ENCODE assay signal across 13 cellular contexts in the genomic region with DNA sequence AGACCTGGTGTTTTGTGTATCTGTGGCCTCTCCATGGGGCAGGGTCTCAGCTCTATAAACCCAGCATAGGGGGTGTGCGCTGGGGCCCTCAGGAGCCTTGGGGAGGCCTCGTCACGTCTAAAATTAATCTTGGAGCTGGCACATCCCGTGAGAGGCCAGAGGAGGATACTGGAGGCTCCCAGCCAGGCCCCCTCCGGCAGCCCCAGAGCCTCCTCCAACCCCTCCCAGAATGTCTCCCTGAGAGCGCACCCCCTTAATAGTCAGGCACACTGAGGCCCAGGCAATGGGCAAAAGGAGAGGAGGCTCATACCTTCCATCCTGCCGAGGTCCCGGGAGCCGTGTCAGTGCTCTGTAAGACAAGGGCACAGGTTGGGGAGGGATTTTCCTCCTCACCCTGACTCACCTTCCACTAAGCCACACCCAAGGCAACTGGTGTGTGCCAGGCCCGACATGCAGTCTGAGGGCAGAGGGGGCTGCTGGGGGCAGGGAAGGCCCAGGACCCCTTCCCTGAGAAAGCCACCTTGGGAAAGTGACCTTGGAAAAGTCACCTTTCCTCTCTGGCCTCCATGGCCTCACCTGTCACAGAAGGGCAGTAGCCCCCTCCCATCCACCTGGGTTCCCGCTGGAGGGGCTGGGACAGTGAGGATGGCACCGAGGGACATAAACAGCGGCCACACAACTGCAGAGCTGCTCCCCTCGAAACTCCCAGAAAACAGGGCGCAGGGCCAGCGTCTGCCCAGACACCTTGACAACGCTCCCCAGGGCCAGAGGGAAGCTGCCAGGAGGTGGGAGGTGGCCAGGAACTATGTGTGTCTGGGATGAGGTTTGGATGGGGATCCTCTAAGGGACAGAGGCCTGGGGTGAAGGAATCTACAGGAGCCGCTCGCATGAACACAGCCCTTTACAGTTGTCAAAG. TPM values are rescaled to one million over a fixed set of nuclear protein-coding genes. Genes with fewer than 3 reads are reported as not detected.
A peak's percentile ranks its signal among the peaks of the same experiment; 100 is the strongest.
DNase-seq lines count a peak whose midpoint lies in the region; ATAC-seq and TF ChIP-seq lines count a peak whose summit lies in the region.
"Had no signal": no experiment of that assay in that cellular context is flagged by ENCODE, and none has a peak within 500 bp of the region (broad histone marks: within the 10 kb centered on the region; RNA-seq: fewer than 3 reads in every experiment).

No MANE protein-coding gene starts in this region.

- no peak overlapping the region for H2BK5ac ChIP-seq in trophoblast cell (ENCODE audit: low read depth, low read length, poor library complexity)

- H3K9ac ChIP-seq in trophoblast cell (ENCODE audit: low read length), result no peak overlapping the region

- H3K14ac ChIP-seq in trophoblast cell (ENCODE audit: low read length), result no peak overlapping the region

- peaks cover 13% of the 10 kb centered on the region for H3K79me1 ChIP-seq in trophoblast cell (ENCODE audit: low read length)

- no peak overlapping the region for H3K4me3 Mint-ChIP-seq in natural killer cell treated with Interleukin-12 subunit alpha and Interleukin-12 subunit beta and Interleukin-15 and Interleukin-18, amount 100 ng/mL, for 72 hours
- no peak overlapping the region for H3K4me3 Mint-ChIP-seq in natural killer cell
- H3K4me3 Mint-ChIP-seq: activated naive CD8-positive, alpha-beta T cell treated with anti-CD3 and anti-CD28 coated beads, Interleukin-2, amount 10 ng/mL, durations not matched to agents 7 days and 5 days; endodermal cell; naive B cell; T-helper 2 cell treated with Interferon-gamma antibody and Interleukin-4, amounts not matched to agents 5 μg/mL and 100 μg/mL, for 36 hours had no signal

- 63 to 70% (median 65%) methylated on average over 13 to 19 of the region's 19 CpGs for WGBS in heart left ventricle, 4 donors
- no CpG with 5 or more reads among the region's 19 CpGs for WGBS in trophoblast cell (ENCODE audit: extremely low coverage, insufficient coverage, insufficient read length)

- no peaks in the 10 kb centered on the region for H3K36me3 Mint-ChIP-seq in natural killer cell treated with Interleukin-12 subunit alpha and Interleukin-12 subunit beta and Interleukin-15 and Interleukin-18, amount 100 ng/mL, for 72 hours
- no peaks in the 10 kb centered on the region for H3K36me3 Mint-ChIP-seq in natural killer cell
- H3K36me3 Mint-ChIP-seq: naive B cell had no signal

- TF ChIP-seq CTCF in natural killer cell (IDR thresholded peaks at IDR 0.05) (no peak), heart left ventricle (IDR thresholded peaks at IDR 0.05) (no peak), GM13976 (IDR thresholded peaks at IDR 0.05; ENCODE audit: borderline replicate concordance, control extremely low read depth, extremely low read depth, insufficient read depth, missing control alignments) (no peak)

- no peaks in the 10 kb centered on the region for H3K9me3 ChIP-seq in heart left ventricle
- peaks cover 2% of the 10 kb centered on the region for H3K9me3 ChIP-seq in trophoblast cell (ENCODE audit: insufficient read depth, low read depth, low read length)
- H3K9me3 ChIP-seq in MG63, result no peaks in the 10 kb centered on the region

- in situ Hi-C loops in GM13976 (cut with MboI; ENCODE audit: low sequenced_read_pairs, unreplicated experiment), result no loop called here

- H4K8ac ChIP-seq in trophoblast cell (ENCODE audit: low read depth, low read length), result no peak overlapping the region

- no peak overlapping the region for H2BK12ac ChIP-seq in trophoblast cell (ENCODE audit: low read length)

- peak overlapping the region; percentile 11 for H2AK5ac ChIP-seq in trophoblast cell (ENCODE audit: low read length)

- H3K27me3 Mint-ChIP-seq in natural killer cell treated with Interleukin-12 subunit alpha and Interleukin-12 subunit beta and Interleukin-15 and Interleukin-18, amount 100 ng/mL, for 72 hours, result no peaks in the 10 kb centered on the region
- H3K27me3 Mint-ChIP-seq in natural killer cell (ENCODE audit: low read depth in 2 of 2), result no peaks in the 10 kb centered on the region

- no peak overlapping the region for H2BK120ac ChIP-seq in trophoblast cell (ENCODE audit: insufficient read depth, low read length, poor library complexity)

- H3K27me3 ChIP-seq in heart left ventricle (no peaks in the 10 kb centered on the region), trophoblast cell (ENCODE audit: insufficient read depth, low read length) (no peaks in the 10 kb centered on the region), MG63 (no peaks in the 10 kb centered on the region)

- H3K9me3 Mint-ChIP-seq in natural killer cell treated with Interleukin-12 subunit alpha and Interleukin-12 subunit beta and Interleukin-15 and Interleukin-18, amount 100 ng/mL, for 72 hours, result no peaks in the 10 kb centered on the region
- H3K9me3 Mint-ChIP-seq in natural killer cell, result no peaks in the 10 kb centered on the region
- H3K9me3 Mint-ChIP-seq: activated naive CD8-positive, alpha-beta T cell treated with anti-CD3 and anti-CD28 coated beads, Interleukin-2, amount 10 ng/mL, durations not matched to agents 7 days and 5 days; endodermal cell; naive B cell; T-helper 2 cell treated with Interferon-gamma antibody and Interleukin-4, amounts not matched to agents 5 μg/mL and 100 μg/mL, for 36 hours had no signal

- peak overlapping the region; percentile 60 for H4K91ac ChIP-seq in trophoblast cell (ENCODE audit: low read depth, low read length)

- H3K27ac ChIP-seq in heart left ventricle (peak overlapping the region; percentile 30 to 98 (median 90)), trophoblast cell (ENCODE audit: low read depth, low read length) (no peak overlapping the region)

- peak; percentile 42 for DNase-seq in natural killer cell treated with Interleukin-12 subunit alpha and Interleukin-12 subunit beta and Interleukin-15 and Interleukin-18, amount 100 ng/mL, for 72 hours (ENCODE audit: low spot score)
- DNase-seq in natural killer cell, result no peak
- peak in 2 of 5 donors; percentile 37 to 72 for DNase-seq in heart left ventricle
- no peak for DNase-seq in trophoblast cell
- no peak for DNase-seq in MG63
- DNase-seq in AG20443 (ENCODE audit: low spot score), result no peak
- DNase-seq in GM13976 (ENCODE audit: low spot score), result no peak
- no peak for DNase-seq in NCI-H2081 (lab: John Stamatoyannopoulos, UW)
- DNase-seq: ACHN; activated naive CD8-positive, alpha-beta T cell treated with anti-CD3 and anti-CD28 coated beads, Interleukin-2, amount 10 ng/mL, durations not matched to agents 7 days and 5 days; naive B cell had no signal

- H3K27ac Mint-ChIP-seq in natural killer cell treated with Interleukin-12 subunit alpha and Interleukin-12 subunit beta and Interleukin-15 and Interleukin-18, amount 100 ng/mL, for 72 hours, result no peak overlapping the region
- H3K27ac Mint-ChIP-seq in natural killer cell, result peak overlapping the region in 1 of 2 donors; percentile 68
- H3K27ac Mint-ChIP-seq: endodermal cell had no signal

- H3K36me3 ChIP-seq in heart left ventricle (peaks cover 0 to 40% (median 27%) of the 10 kb centered on the region in 9 donors), trophoblast cell (ENCODE audit: control insufficient read depth in 1 of 2, insufficient read depth in 2 of 2, low read length in 2 of 2) (peaks cover 7 to 11% of the 10 kb centered on the region in 2 experiments), MG63 (peaks cover 10% of the 10 kb centered on the region)

- no peak overlapping the region for H4K12ac ChIP-seq in trophoblast cell (ENCODE audit: low read depth, low read length)

- H3K4me1 ChIP-seq in heart left ventricle, result peaks cover 3 to 68% (median 49%) of the 10 kb centered on the region in 12 donors
- H3K4me1 ChIP-seq in trophoblast cell (ENCODE audit: control insufficient read depth in 1 of 2, insufficient read depth in 2 of 2, low read length in 2 of 2), result peaks cover 21 to 24% of the 10 kb centered on the region in 2 experiments

- H3K4me2 ChIP-seq in trophoblast cell (ENCODE audit: low read length), result no peak overlapping the region

- H3K4me3 ChIP-seq in heart left ventricle, result peak overlapping the region in 7 of 12 donors; percentile 3 to 94 (median 69)
- H3K4me3 ChIP-seq in trophoblast cell (ENCODE audit: low read depth, low read length), result no peak overlapping the region
- H3K4me3 ChIP-seq in MG63, result no peak overlapping the region

- intact Hi-C loops in natural killer cell (cut with micrococcal nuclease) (no loop called here), heart left ventricle (cut with DNase I) (loop anchor here in 9 of 10 donors (5.0 kb wide), 7 partner anchors 38 to 282 kb away; partner anchors contain the start of genes FPGS (in 5 of the 9), TOR2A (in 4 of the 9), CDK9 (in 2 of the 9) and ST6GALNAC4 (in 2 of the 9))

- H3K23ac ChIP-seq in trophoblast cell (ENCODE audit: low read length), result no peak overlapping the region

- H3K18ac ChIP-seq in trophoblast cell (ENCODE audit: low read length), result no peak overlapping the region

- no peak overlapping the region for H2AFZ ChIP-seq in trophoblast cell (ENCODE audit: insufficient read depth, low read length, poor library complexity)

- TF ChIP-seq POLR2A in heart left ventricle (IDR thresholded peaks at IDR 0.05), result no peak

- H3K79me2 ChIP-seq in trophoblast cell (ENCODE audit: control insufficient read depth, insufficient read depth, low read length, poor library complexity), result peaks cover 7% of the 10 kb centered on the region

- no peak overlapping the region for H3K4ac ChIP-seq in trophoblast cell (ENCODE audit: low read depth, low read length)

- H3K4me1 Mint-ChIP-seq in natural killer cell treated with Interleukin-12 subunit alpha and Interleukin-12 subunit beta and Interleukin-15 and Interleukin-18, amount 100 ng/mL, for 72 hours (ENCODE audit: low read depth in 2 of 2), result peaks cover 6 to 8% of the 10 kb centered on the region in 2 donors
- H3K4me1 Mint-ChIP-seq in natural killer cell, result peaks cover 8 to 9% of the 10 kb centered on the region in 2 donors
- H3K4me1 Mint-ChIP-seq: activated naive CD8-positive, alpha-beta T cell treated with anti-CD3 and anti-CD28 coated beads, Interleukin-2, amount 10 ng/mL, durations not matched to agents 7 days and 5 days had no signal

- no peak for ATAC-seq in natural killer cell treated with Interleukin-12 subunit alpha and Interleukin-12 subunit beta and Interleukin-15 and Interleukin-18, amount 100 ng/mL, for 72 hours
- no peak for ATAC-seq in natural killer cell
- peak; percentile 1 to 10 (median 4) for ATAC-seq in heart left ventricle

RNA-seq across cellular contexts. Expression of gene AK1, which starts 2.9 kb away (rescaled TPM):
- total RNA-seq in natural killer cell treated with Interleukin-12 subunit alpha and Interleukin-12 subunit beta and Interleukin-15 and Interleukin-18, amount 100 ng/mL, for 72 hours, result 10 to 100 TPM; 11.5 to 13.0 TPM
- total RNA-seq in natural killer cell (10 to 100 TPM; 47.3 to 76.3 (median 54.2) TPM), heart left ventricle (100 to 1,000 TPM; 415 to 810 (median 586) TPM)
- 1,000 to 10,000 TPM in 1 of 2 donors, 100 to 1,000 TPM in 1; 312 to 1,060 TPM for polyA plus RNA-seq in heart left ventricle
- polyA plus RNA-seq in trophoblast cell (2013), result 33.2 and 34.2 TPM in 2 replicates
- 36.6 and 69.0 TPM in 2 replicates for total RNA-seq in MG63 (2014; rRNA removed; shearing (Covaris generic); ENCODE audit: low replicate concordance)

RNA-seq across cellular contexts. Expression of gene ENG, which starts 20.1 kb away (rescaled TPM):
- 10 to 100 TPM; 12.7 to 34.1 TPM for total RNA-seq in natural killer cell treated with Interleukin-12 subunit alpha and Interleukin-12 subunit beta and Interleukin-15 and Interleukin-18, amount 100 ng/mL, for 72 hours
- total RNA-seq in natural killer cell (10 to 100 TPM in 2 of 3 donors, 1 to 10 TPM in 1; 8.5 to 13.6 (median 12.3) TPM), heart left ventricle (100 to 1,000 TPM; 116 to 252 (median 133) TPM)
- 100 to 1,000 TPM; 156 to 245 TPM for polyA plus RNA-seq in heart left ventricle
- polyA plus RNA-seq in trophoblast cell (2013), result 68.9 and 73.1 TPM in 2 replicates
- total RNA-seq in MG63 (2014; rRNA removed; shearing (Covaris generic); ENCODE audit: low replicate concordance), result 12.9 and 14.0 TPM in 2 replicates

RNA-seq across cellular contexts. Expression of gene ST6GALNAC6, which starts 24.8 kb away (rescaled TPM):
- total RNA-seq in natural killer cell treated with Interleukin-12 subunit alpha and Interleukin-12 subunit beta and Interleukin-15 and Interleukin-18, amount 100 ng/mL, for 72 hours, result 10 to 100 TPM; 53.4 to 67.2 TPM
- total RNA-seq in natural killer cell (100 to 1,000 TPM; 120 to 148 (median 127) TPM), heart left ventricle (10 to 100 TPM; 28.4 to 75.9 (median 45.6) TPM)
- 10 to 100 TPM; 35.7 to 37.5 TPM for polyA plus RNA-seq in heart left ventricle
- 9.1 and 10.5 TPM in 2 replicates for polyA plus RNA-seq in trophoblast cell (2013)
- total RNA-seq in MG63 (2014; rRNA removed; shearing (Covaris generic); ENCODE audit: low replicate concordance), result 40.5 and 47.3 TPM in 2 replicates

RNA-seq across cellular contexts. Expression of gene ST6GALNAC4, which starts 42.3 kb away (rescaled TPM):
- 10 to 100 TPM; 17.5 to 44.5 TPM for total RNA-seq in natural killer cell treated with Interleukin-12 subunit alpha and Interleukin-12 subunit beta and Interleukin-15 and Interleukin-18, amount 100 ng/mL, for 72 hours
- total RNA-seq in natural killer cell (10 to 100 TPM; 18.8 to 33.0 (median 20.4) TPM), heart left ventricle (10 to 100 TPM; 28.3 to 66.1 (median 42.6) TPM)
- 10 to 100 TPM; 17.0 to 72.0 TPM for polyA plus RNA-seq in heart left ventricle
- 5.3 and 5.4 TPM in 2 replicates for polyA plus RNA-seq in trophoblast cell (2013)
- total RNA-seq in MG63 (2014; rRNA removed; shearing (Covaris generic); ENCODE audit: low replicate concordance), result 4.7 and 26.9 TPM in 2 replicates

RNA-seq across cellular contexts. Expression of gene PIP5KL1, which starts 56.0 kb away (rescaled TPM):
- total RNA-seq in natural killer cell treated with Interleukin-12 subunit alpha and Interleukin-12 subunit beta and Interleukin-15 and Interleukin-18, amount 100 ng/mL, for 72 hours, result 1 to 10 TPM; 2.7 to 3.7 TPM
- 1 to 10 TPM in 1 of 3 donors, under 1 TPM in 2; 0.52 to 1.4 (median 0.97) TPM for total RNA-seq in natural killer cell
- under 1 TPM in 7 of 9 donors, not detected in 2; 0.33 to 0.77 (median 0.51) TPM for total RNA-seq in heart left ventricle
- under 1 TPM; 0.12 to 0.15 TPM for polyA plus RNA-seq in heart left ventricle
- 2.9 and 3.3 TPM in 2 replicates for polyA plus RNA-seq in trophoblast cell (2013)
- 0.13 TPM in 1 of 2 replicates, not detected in the other for total RNA-seq in MG63 (2014; rRNA removed; shearing (Covaris generic); ENCODE audit: low replicate concordance)

Comparison
In these comparisons a context has a peak if more than half of its experiments do, and no peak if none do; other contexts are left out.
1. ATAC-seq: peak in heart left ventricle (4 of 4); none in natural killer cell treated with Interleukin-12 subunit alpha and Interleukin-12 subunit beta and Interleukin-15 and Interleukin-18, amount 100 ng/mL, for 72 hours (0 of 2) and natural killer cell (0 of 3).
2. H3K4me3 ChIP-seq: peak in heart left ventricle (7 of 12); none in trophoblast cell (single experiment) and MG63 (single experiment).